In genomic region chr5:84986688-84987087, GRCh38 we compare ENCODE assay signal across 1 cellular context.
TF ChIP-seq lines count a peak whose summit lies in the region.

No MANE protein-coding gene starts in this region.

TF ChIP-seq in H1, 55 proteins besides CTCF, POLR2A, EP300 and RAD21 (continued from another document):
- no peak for TF ChIP-seq SIN3A (conservative IDR thresholded peaks at IDR 0.05 in 1 of 2, IDR thresholded peaks at IDR 0.05 in 1 of 2; ENCODE audit: low read depth in 1 of 2, low read length in 2 of 2)
- no peak for TF ChIP-seq SP1 (IDR thresholded peaks at IDR 0.05; ENCODE audit: low read depth, low read length)
- TF ChIP-seq MAFK (IDR thresholded peaks at IDR 0.05; ENCODE audit: low read depth, low read length): no peak
- no peak for TF ChIP-seq CREB1 (IDR thresholded peaks at IDR 0.05)
- TF ChIP-seq CBX5 (IDR thresholded peaks at IDR 0.05; ENCODE audit: low read depth, low read length): no peak
- TF ChIP-seq, protein P1, sequence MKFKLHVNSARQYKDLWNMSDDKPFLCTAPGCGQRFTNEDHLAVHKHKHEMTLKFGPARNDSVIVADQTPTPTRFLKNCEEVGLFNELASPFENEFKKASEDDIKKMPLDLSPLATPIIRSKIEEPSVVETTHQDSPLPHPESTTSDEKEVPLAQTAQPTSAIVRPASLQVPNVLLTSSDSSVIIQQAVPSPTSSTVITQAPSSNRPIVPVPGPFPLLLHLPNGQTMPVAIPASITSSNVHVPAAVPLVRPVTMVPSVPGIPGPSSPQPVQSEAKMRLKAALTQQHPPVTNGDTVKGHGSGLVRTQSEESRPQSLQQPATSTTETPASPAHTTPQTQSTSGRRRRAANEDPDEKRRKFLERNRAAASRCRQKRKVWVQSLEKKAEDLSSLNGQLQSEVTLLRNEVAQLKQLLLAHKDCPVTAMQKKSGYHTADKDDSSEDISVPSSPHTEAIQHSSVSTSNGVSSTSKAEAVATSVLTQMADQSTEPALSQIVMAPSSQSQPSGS (IDR thresholded peaks at IDR 0.05; ENCODE audit: low read length): no peak
- no peak for TF ChIP-seq SUZ12 (IDR thresholded peaks at IDR 0.05; ENCODE audit: low read length)
- no peak for TF ChIP-seq RFX5 (IDR thresholded peaks at IDR 0.05; ENCODE audit: borderline replicate concordance, low read depth, low read length)
- TF ChIP-seq FOSL1 (IDR thresholded peaks at IDR 0.05; ENCODE audit: insufficient read depth, low read depth, low read length): no peak
- TF ChIP-seq TAF1 (IDR thresholded peaks at IDR 0.05; ENCODE audit: low read depth, low read length): no peak
